In the genomic region with DNA sequence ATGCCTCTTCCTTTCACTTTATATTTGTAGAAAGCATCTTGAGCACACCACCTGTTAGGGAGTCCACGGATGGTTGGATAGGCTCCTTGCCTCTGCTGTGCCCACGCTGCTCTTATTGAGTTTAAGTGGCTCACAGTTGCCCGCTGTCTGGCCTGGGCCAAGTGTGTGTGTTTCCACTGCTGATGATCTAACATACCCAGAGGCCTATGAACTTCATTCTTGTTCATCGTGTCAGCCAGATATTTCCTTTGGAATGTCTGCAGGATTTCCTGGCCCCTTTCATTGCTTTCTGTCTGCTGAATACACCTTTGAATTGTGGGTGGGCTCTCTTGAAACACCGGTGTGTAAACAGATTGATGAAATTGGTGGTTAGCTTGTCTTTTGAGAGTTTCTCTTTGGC, we compare ENCODE assay signal across 15 cellular contexts. TPM values are rescaled to one million over a fixed set of nuclear protein-coding genes. Genes with fewer than 3 reads are reported as not detected.
DNase-seq lines count a peak whose midpoint lies in the region; ATAC-seq and TF ChIP-seq lines count a peak whose summit lies in the region.
"Had no signal": no experiment of that assay in that cellular context is flagged by ENCODE, and none has a peak within 500 bp of the region (broad histone marks: within the 10 kb centered on the region; RNA-seq: fewer than 3 reads in every experiment).

No MANE protein-coding gene starts in this region.

- no peak overlapping the region for H3K27ac Mint-ChIP-seq in activated CD8-positive, alpha-beta T cell treated with anti-CD3 and anti-CD28 coated beads, Interleukin-2, amount 10 ng/mL, durations not matched to agents 7 days and 5 days
- H3K27ac Mint-ChIP-seq: activated naive CD4-positive, alpha-beta T cell treated with anti-CD3 and anti-CD28 coated beads, Interleukin-2, amount 50 U/mL, for 24 hours; immature natural killer cell had no signal

- H3K4me1 ChIP-seq in SJSA1 (replicated peaks) (peaks cover 69% of the 10 kb centered on the region), upper lobe of right lung (peaks cover 44% of the 10 kb centered on the region)

- H3K27ac ChIP-seq in SJSA1, result peak overlapping the region; percentile 65
- peak overlapping the region; percentile 31 for H3K27ac ChIP-seq in upper lobe of right lung
- H3K27ac ChIP-seq: BLaER1 had no signal

- POLR2A ChIA-PET in activated CD8-positive, alpha-beta T cell treated with anti-CD3 and anti-CD28 coated beads, Interleukin-2, amount 10 ng/mL, durations not matched to agents 7 days and 5 days (lab: Charles Lee), result no interaction called here

- no peaks in the 10 kb centered on the region for H3K27me3 Mint-ChIP-seq in activated CD8-positive, alpha-beta T cell treated with anti-CD3 and anti-CD28 coated beads, Interleukin-2, amount 10 ng/mL, durations not matched to agents 7 days and 5 days (ENCODE audit: low read depth)
- H3K27me3 Mint-ChIP-seq: activated naive CD4-positive, alpha-beta T cell treated with anti-CD3 and anti-CD28 coated beads, Interleukin-2, amount 50 U/mL, for 24 hours had no signal

- H3K36me3 ChIP-seq in SJSA1 (no peaks in the 10 kb centered on the region; the same call in 1 of the 2 replicates), upper lobe of right lung (no peaks in the 10 kb centered on the region)
- H3K36me3 ChIP-seq: esophagus muscularis mucosa had no signal

- peak; percentile 15 for ATAC-seq in left ventricle myocardium superior
- no peak for ATAC-seq in Right ventricle myocardium superior (ENCODE audit: poor library complexity)
- peak; percentile 76 for ATAC-seq in upper lobe of right lung
- no peak for ATAC-seq in activated CD8-positive, alpha-beta T cell treated with anti-CD3 and anti-CD28 coated beads, Interleukin-2, amount 10 ng/mL, durations not matched to agents 7 days and 5 days

- no peak overlapping the region for H3K4me3 Mint-ChIP-seq in activated CD8-positive, alpha-beta T cell treated with anti-CD3 and anti-CD28 coated beads, Interleukin-2, amount 10 ng/mL, durations not matched to agents 7 days and 5 days
- H3K4me3 Mint-ChIP-seq: activated naive CD4-positive, alpha-beta T cell treated with anti-CD3 and anti-CD28 coated beads, Interleukin-2, amount 50 U/mL, for 24 hours; immature natural killer cell had no signal

- no peaks in the 10 kb centered on the region for H3K9me3 Mint-ChIP-seq in activated CD8-positive, alpha-beta T cell treated with anti-CD3 and anti-CD28 coated beads, Interleukin-2, amount 10 ng/mL, durations not matched to agents 7 days and 5 days (ENCODE audit: insufficient read depth)
- H3K9me3 Mint-ChIP-seq: activated naive CD4-positive, alpha-beta T cell treated with anti-CD3 and anti-CD28 coated beads, Interleukin-2, amount 50 U/mL, for 24 hours; immature natural killer cell had no signal

- no peak for DNase-seq in left ventricle myocardium superior
- no peak for DNase-seq in Right ventricle myocardium superior
- peak; percentile 70 to 82 for DNase-seq in SJSA1 (ENCODE audit: low read depth in 1 of 2, low spot score in 2 of 2)
- DNase-seq in islet precursor cell, result peak; percentile 95
- no peak for DNase-seq in upper lobe of right lung
- no peak for DNase-seq in stimulated activated CD4-positive, alpha-beta T cell treated with anti-CD3 and anti-CD28 coated beads, Interleukin-4, amount 100 ng/mL, for 4 hours
- no peak for DNase-seq in activated CD8-positive, alpha-beta T cell treated with anti-CD3 and anti-CD28 coated beads, Interleukin-2, amount 10 ng/mL, durations not matched to agents 7 days and 5 days
- DNase-seq in NCI-H146 treated with DMSO at 0.1 percent for 48 hours (lab: John Stamatoyannopoulos, UW; ENCODE audit: unreplicated experiment), result no peak
- DNase-seq: activated CD4-positive, alpha-beta T cell treated with anti-CD3 and anti-CD28 coated beads for 4 hours; immature natural killer cell; NCI-H1694; SIG-M5 had no signal

- intact Hi-C loops in left ventricle myocardium superior (cut with micrococcal nuclease) (no loop called here), Right ventricle myocardium superior (cut with DNase I) (no loop called here), upper lobe of right lung (cut with DNase I) (no loop called here)

- no peaks in the 10 kb centered on the region for H3K9me3 ChIP-seq in SJSA1 (replicated peaks)
- H3K9me3 ChIP-seq in upper lobe of right lung, result no peaks in the 10 kb centered on the region
- H3K9me3 ChIP-seq: BLaER1, esophagus muscularis mucosa had no signal

- CTCF ChIA-PET in activated CD8-positive, alpha-beta T cell treated with anti-CD3 and anti-CD28 coated beads, Interleukin-2, amount 10 ng/mL, durations not matched to agents 7 days and 5 days (lab: Charles Lee), result no interaction called here

- TF ChIP-seq CTCF in upper lobe of right lung (IDR thresholded peaks at IDR 0.05), result no peak

- no peaks in the 10 kb centered on the region for H3K36me3 Mint-ChIP-seq in activated CD8-positive, alpha-beta T cell treated with anti-CD3 and anti-CD28 coated beads, Interleukin-2, amount 10 ng/mL, durations not matched to agents 7 days and 5 days (ENCODE audit: low read depth)

- H3K4me1 Mint-ChIP-seq in activated CD8-positive, alpha-beta T cell treated with anti-CD3 and anti-CD28 coated beads, Interleukin-2, amount 10 ng/mL, durations not matched to agents 7 days and 5 days (ENCODE audit: low read depth), result peaks cover 21% of the 10 kb centered on the region

- H3K27me3 ChIP-seq in SJSA1 (replicated peaks), result 0 out of 2 replicates have a peak, but pooled peaks cover 3% of the 10 kb centered on the region
- no peaks in the 10 kb centered on the region for H3K27me3 ChIP-seq in upper lobe of right lung
- H3K27me3 ChIP-seq: BLaER1, esophagus muscularis mucosa had no signal

- H3K4me3 ChIP-seq in SJSA1 (no peak overlapping the region), upper lobe of right lung (no peak overlapping the region)
- H3K4me3 ChIP-seq: BLaER1, esophagus muscularis mucosa had no signal

RNA-seq across cellular contexts. Expression of gene MVB12B, which starts 46.6 kb away (rescaled TPM):
- total RNA-seq in left ventricle myocardium superior (11.8 TPM), Right ventricle myocardium superior (11.5 TPM), upper lobe of right lung (47.5 TPM)
- total RNA-seq in SJSA1 (2014; rRNA removed; shearing (Covaris generic)), result 7.8 and 16.1 TPM in 2 replicates
- total RNA-seq in activated CD8-positive, alpha-beta T cell treated with anti-CD3 and anti-CD28 coated beads, Interleukin-2, amount 10 ng/mL, durations not matched to agents 7 days and 5 days, result 10 to 100 TPM; 17.4 to 19.9 TPM

Comparison
In these comparisons a context has a peak if more than half of its experiments do, and no peak if none do; other contexts are left out.
1. ATAC-seq: peak in left ventricle myocardium superior (single experiment) and upper lobe of right lung (single experiment); none in Right ventricle myocardium superior (single experiment) and activated CD8-positive, alpha-beta T cell treated with anti-CD3 and anti-CD28 coated beads, Interleukin-2, amount 10 ng/mL, durations not matched to agents 7 days and 5 days (single experiment).
2. DNase-seq: peak in SJSA1 (2 of 2) and islet precursor cell (single experiment); none in left ventricle myocardium superior (single experiment), Right ventricle myocardium superior (single experiment), upper lobe of right lung (single experiment), stimulated activated CD4-positive, alpha-beta T cell treated with anti-CD3 and anti-CD28 coated beads, Interleukin-4, amount 100 ng/mL, for 4 hours (0 of 2), activated CD8-positive, alpha-beta T cell treated with anti-CD3 and anti-CD28 coated beads, Interleukin-2, amount 10 ng/mL, durations not matched to agents 7 days and 5 days (single experiment) and NCI-H146 treated with DMSO at 0.1 percent for 48 hours (single experiment).